8 cellular contexts compared by ENCODE assay signal in the genomic region with DNA sequence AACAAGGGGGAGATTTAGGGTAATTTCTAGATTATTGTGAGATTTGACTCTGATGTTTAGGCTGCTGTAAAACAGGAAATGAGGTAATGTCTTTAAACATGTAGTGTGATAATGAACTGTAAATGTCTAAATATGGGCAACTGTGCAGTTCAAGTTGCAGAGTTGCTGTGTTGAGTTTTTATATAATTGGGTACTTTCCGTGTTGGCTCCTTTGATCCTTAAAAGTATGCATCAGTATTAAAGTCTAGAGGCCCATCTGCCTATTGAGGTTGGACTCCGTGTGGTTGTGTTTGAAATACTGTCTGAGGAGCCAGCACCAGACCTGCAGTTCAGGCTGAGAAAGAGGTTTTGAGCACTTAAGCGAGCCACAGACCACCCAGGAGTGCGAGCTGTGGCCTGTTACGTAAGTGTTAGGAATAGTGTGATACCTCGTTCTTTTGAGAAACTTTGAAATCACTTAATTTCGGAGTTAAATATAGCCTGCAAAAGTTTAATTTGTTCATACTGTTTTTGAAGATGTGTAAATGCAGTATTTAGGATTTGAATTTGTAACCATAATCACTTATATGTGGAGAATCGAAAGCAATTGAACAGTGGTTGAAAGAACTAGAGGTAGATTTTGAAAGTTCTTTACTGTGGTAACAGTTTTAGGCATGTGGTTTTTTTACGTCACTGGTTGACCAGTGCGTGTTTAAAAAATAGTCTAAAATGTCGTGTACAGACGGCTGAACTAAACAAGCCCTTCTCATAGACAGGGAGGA. TPM values are rescaled to one million over a fixed set of nuclear protein-coding genes. Genes with fewer than 3 reads are reported as not detected.
DNase-seq lines count a peak whose midpoint lies in the region; ATAC-seq and TF ChIP-seq lines count a peak whose summit lies in the region.

No MANE protein-coding gene starts in this region.

- peak overlapping the region; percentile 97 for H3K27ac Mint-ChIP-seq in activated naive CD8-positive, alpha-beta T cell

- no peak for ATAC-seq in lung (ENCODE audit: insufficient read depth, low FRiP score)
- ATAC-seq in GM19467 (IDR thresholded peaks at IDR 0.05; ENCODE audit: unreplicated experiment): no peak

- H3K4me1 Mint-ChIP-seq in activated naive CD8-positive, alpha-beta T cell (ENCODE audit: low read depth): peaks cover 80% of the 10 kb centered on the region

- no peaks in the 10 kb centered on the region for H3K9me3 Mint-ChIP-seq in activated naive CD8-positive, alpha-beta T cell (ENCODE audit: low read depth)

- H3K36me3 ChIP-seq in lung (ENCODE audit: control insufficient read depth in 2 of 2, insufficient read depth in 2 of 2, low read length in 2 of 2) (peaks cover 3 to 7% of the 10 kb centered on the region in 2 donors), thymus (ENCODE audit: control insufficient read depth, insufficient read depth) (peaks cover 15% of the 10 kb centered on the region)

- no peak for TF ChIP-seq CTCF in lung (IDR thresholded peaks at IDR 0.05; ENCODE audit: control extremely low read depth, extremely low read depth)

- H3K27me3 ChIP-seq in lung (ENCODE audit: control insufficient read depth, insufficient read depth): no peaks in the 10 kb centered on the region
- H3K27me3 ChIP-seq in thymus (ENCODE audit: control insufficient read depth, insufficient read depth): no peaks in the 10 kb centered on the region

- no peak overlapping the region for H3K4me3 ChIP-seq in lung
- peak overlapping the region; percentile 49 for H3K4me3 ChIP-seq in thymus (ENCODE audit: low read length)

- H3K4me1 ChIP-seq in lung (ENCODE audit: control insufficient read depth in 2 of 2, insufficient read depth in 2 of 2, low read length in 2 of 2) (peaks cover 11 to 16% of the 10 kb centered on the region in 2 donors), thymus (ENCODE audit: control insufficient read depth, insufficient read depth, low read length) (peaks cover 14% of the 10 kb centered on the region)

- H3K9me3 ChIP-seq in lung (ENCODE audit: control insufficient read depth in 2 of 2, insufficient read depth in 1 of 2, low read length in 1 of 2) (no peaks in the 10 kb centered on the region), thymus (ENCODE audit: control insufficient read depth) (no peaks in the 10 kb centered on the region)

- H3K36me3 Mint-ChIP-seq in activated naive CD8-positive, alpha-beta T cell: peaks cover 6% of the 10 kb centered on the region

- peak overlapping the region; percentile 49 to 68 for H3K27ac ChIP-seq in lung (ENCODE audit: low read depth in 1 of 2, low read length in 1 of 2)
- H3K27ac ChIP-seq in thymus (ENCODE audit: low read depth): peak overlapping the region; percentile 97

- 43 to 56% methylated on average over 12 of the region's 12 CpGs for WGBS in lung, 2 donors
- WGBS in thymus: 76% methylated on average over 12 of the region's 12 CpGs

- DNase-seq in activated gamma-delta T cell treated with Interleukin-2 at 50 U/mL for 16 hours (peak; percentile 52), activated gamma-delta T cell (lab: John Stamatoyannopoulos, UW) (no peak), NCI-H2196 (lab: John Stamatoyannopoulos, UW; ENCODE audit: unreplicated experiment) (peak; percentile 65), lung (ENCODE audit: low spot score) (no peak), SW480 (ENCODE audit: low spot score) (no peak)

- H3K27me3 Mint-ChIP-seq in activated naive CD8-positive, alpha-beta T cell: no peaks in the 10 kb centered on the region

- H3K4me3 Mint-ChIP-seq in activated naive CD8-positive, alpha-beta T cell: peak overlapping the region; percentile 88

RNA-seq across cellular contexts. Expression of gene FAM118A, which starts 9.0 kb away (rescaled TPM):
- 10 to 100 TPM; 14.6 to 42.3 TPM for total RNA-seq in lung
- 10 to 100 TPM; 12.0 to 71.8 TPM for polyA plus RNA-seq in lung
- 43.8 TPM for polyA plus RNA-seq in thymus

RNA-seq across cellular contexts. Expression of gene UPK3A, which starts 34.0 kb away (rescaled TPM):
- not detected for total RNA-seq in lung
- under 1 TPM; 0.30 to 0.55 TPM for polyA plus RNA-seq in lung
- polyA plus RNA-seq in thymus: 1.0 TPM

Comparison
In these comparisons a context has a peak if more than half of its experiments do, and no peak if none do; other contexts are left out.
1. DNase-seq: peak in activated gamma-delta T cell treated with Interleukin-2 at 50 U/mL for 16 hours (single experiment) and NCI-H2196 (single experiment); none in activated gamma-delta T cell (single experiment), lung (single experiment) and SW480 (single experiment).